In the genomic region with DNA sequence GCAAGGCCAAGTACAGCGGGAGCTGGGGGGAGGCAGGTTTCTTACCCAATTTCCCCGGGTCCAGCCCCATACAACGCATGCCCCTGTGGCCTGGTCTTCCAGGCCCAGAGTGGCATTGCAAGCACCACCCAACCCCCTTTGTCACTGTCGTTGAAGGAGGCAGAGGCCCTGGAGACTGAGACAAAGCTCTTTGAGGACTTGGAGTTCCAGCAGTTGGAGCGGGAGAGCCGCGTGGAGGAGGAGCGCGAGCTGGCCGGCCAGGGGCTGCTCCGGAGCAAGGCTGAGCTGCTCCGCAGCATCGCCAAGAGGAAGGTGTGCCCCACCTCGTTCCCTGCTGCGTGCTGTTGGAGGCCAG, we compare ENCODE assay signal across 9 cellular contexts. TPM values are rescaled to one million over a fixed set of nuclear protein-coding genes. Genes with fewer than 3 reads are reported as not detected.
DNase-seq lines count a peak whose midpoint lies in the region; ATAC-seq and TF ChIP-seq lines count a peak whose summit lies in the region.
"Had no signal": no experiment of that assay in that cellular context is flagged by ENCODE, and none has a peak within 500 bp of the region (broad histone marks: within the 10 kb centered on the region; RNA-seq: fewer than 3 reads in every experiment).

No MANE protein-coding gene starts in this region.

- 0 out of 2 replicates have a peak, but pooled peaks cover 3% of the 10 kb centered on the region for H3K79me2 ChIP-seq in GM23338 (replicated peaks; ENCODE audit: insufficient read depth)

- H3K4me3 Mint-ChIP-seq in GM23338 = peak overlapping the region; percentile 79
- H3K4me3 Mint-ChIP-seq: activated CD8-positive, alpha-beta memory T cell treated with anti-CD3 and anti-CD28 coated beads, Interleukin-2, amount 10 ng/mL, durations not matched to agents 7 days and 5 days had no signal

- peak overlapping the region; percentile 96 for H3K4me2 ChIP-seq in GM23338

- peak; percentile 58 for ATAC-seq in GM23338
- ATAC-seq in gastrocnemius medialis = peak; percentile 29 to 46
- ATAC-seq in HG02938 (IDR thresholded peaks at IDR 0.05; ENCODE audit: unreplicated experiment) = no peak
- ATAC-seq in GM21528 (IDR thresholded peaks at IDR 0.05; ENCODE audit: low FRiP score, unreplicated experiment) = no peak
- no peak for ATAC-seq in HG02973 (IDR thresholded peaks at IDR 0.05; ENCODE audit: unreplicated experiment)
- ATAC-seq in GM18517 (IDR thresholded peaks at IDR 0.05; ENCODE audit: unreplicated experiment) = no peak

- peaks cover 28% of the 10 kb centered on the region for H3K4me1 Mint-ChIP-seq in GM23338
- H3K4me1 Mint-ChIP-seq: activated CD8-positive, alpha-beta memory T cell treated with anti-CD3 and anti-CD28 coated beads, Interleukin-2, amount 10 ng/mL, durations not matched to agents 7 days and 5 days had no signal

- H2AFZ ChIP-seq in GM23338 = 0 out of 2 replicates have a peak overlapping the region, but pooled peaks have one; percentile 4

- intact Hi-C loops in ascending aorta (cut with DNase I) = loop anchor here (2.0 kb wide), 1 partner anchor 26 kb away; no protein-coding TSS in a partner anchor
- intact Hi-C loops in gastrocnemius medialis (cut with DNase I; ENCODE audit: low total_unique reads) = loop anchor here (2.0 kb wide), 2 partner anchors 24 to 26 kb away; no protein-coding TSS in a partner anchor

- no peaks in the 10 kb centered on the region for H3K9me3 Mint-ChIP-seq in GM23338

- DNase-seq in GM23338 (ENCODE audit: low spot score) (no peak), ascending aorta (ENCODE audit: low spot score in 2 of 2) (no peak), gastrocnemius medialis (peak in 1 of 2 donors; percentile 46)
- DNase-seq: activated CD8-positive, alpha-beta memory T cell treated with anti-CD3 and anti-CD28 coated beads, Interleukin-2, amount 10 ng/mL, durations not matched to agents 7 days and 5 days had no signal

- H3K4me1 ChIP-seq in GM23338 (ENCODE audit: insufficient read depth) = peaks cover 22% of the 10 kb centered on the region
- peaks cover 22 to 31% of the 10 kb centered on the region in 2 donors for H3K4me1 ChIP-seq in ascending aorta
- H3K4me1 ChIP-seq in iPS-20b (ENCODE audit: insufficient read depth, low read length) = peaks cover 16% of the 10 kb centered on the region
- H3K4me1 ChIP-seq in gastrocnemius medialis = peaks cover 19 to 27% of the 10 kb centered on the region in 2 donors

- H3K27ac Mint-ChIP-seq in GM23338 = peak overlapping the region; percentile 89
- H3K27ac Mint-ChIP-seq: activated CD8-positive, alpha-beta memory T cell treated with anti-CD3 and anti-CD28 coated beads, Interleukin-2, amount 10 ng/mL, durations not matched to agents 7 days and 5 days had no signal

- H3K4me3 ChIP-seq in GM23338 (peak overlapping the region; percentile 67), ascending aorta (peak overlapping the region; percentile 43 to 54), iPS-20b (ENCODE audit: low read length) (peak overlapping the region; percentile 70), gastrocnemius medialis (peak overlapping the region; percentile 21 to 41 (median 34))

- H3K9me2 ChIP-seq in GM23338 (ENCODE audit: insufficient read depth) = no peaks in the 10 kb centered on the region

- TF ChIP-seq POLR2A in gastrocnemius medialis (IDR thresholded peaks at IDR 0.05) = no peak

- H3K36me3 Mint-ChIP-seq in GM23338 (ENCODE audit: low read depth) = peaks cover 43% of the 10 kb centered on the region
- H3K36me3 Mint-ChIP-seq: activated CD8-positive, alpha-beta memory T cell treated with anti-CD3 and anti-CD28 coated beads, Interleukin-2, amount 10 ng/mL, durations not matched to agents 7 days and 5 days had no signal

- H4K20me1 ChIP-seq in GM23338 (replicated peaks; ENCODE audit: insufficient read depth) = peaks cover 7% of the 10 kb centered on the region

- no peak for TF ChIP-seq CTCF in GM23338 (conservative IDR thresholded peaks at IDR 0.05; ENCODE audit: low read depth in 2 of 2)
- TF ChIP-seq CTCF in ascending aorta (IDR thresholded peaks at IDR 0.05) = no peak
- no peak for TF ChIP-seq CTCF in gastrocnemius medialis (IDR thresholded peaks at IDR 0.05 in 4 of 5, conservative IDR thresholded peaks at IDR 0.05 in 1 of 5)

- peaks cover 21% of the 10 kb centered on the region for H3F3A ChIP-seq in GM23338 (replicated peaks; ENCODE audit: low read depth)

- H3K9me3 ChIP-seq in ascending aorta (no peaks in the 10 kb centered on the region), iPS-20b (ENCODE audit: insufficient read depth, low read depth, low read length) (no peaks in the 10 kb centered on the region), gastrocnemius medialis (no peaks in the 10 kb centered on the region)

- peaks cover 28% of the 10 kb centered on the region for H3K27me3 Mint-ChIP-seq in GM23338 (ENCODE audit: insufficient read depth, low read depth, poor library complexity)

- H3K27ac ChIP-seq in GM23338 (ENCODE audit: low read depth) (peak overlapping the region; percentile 95), ascending aorta (peak overlapping the region; percentile 74 to 86), iPS-20b (ENCODE audit: low read length) (peak overlapping the region; percentile 43), gastrocnemius medialis (peak overlapping the region; percentile 72 to 82 (median 77))

- H3K9ac ChIP-seq in iPS-20b (ENCODE audit: low read depth, low read length) = peak overlapping the region; percentile 89

- H3K27me3 ChIP-seq in GM23338 (ENCODE audit: insufficient read depth) (no peaks in the 10 kb centered on the region), ascending aorta (no peaks in the 10 kb centered on the region), iPS-20b (ENCODE audit: insufficient read depth, low read length) (no peaks in the 10 kb centered on the region), gastrocnemius medialis (no peaks in the 10 kb centered on the region)

- H3K36me3 ChIP-seq in GM23338 (ENCODE audit: insufficient read depth) (peaks cover 8% of the 10 kb centered on the region; the same call in 1 of the 2 replicates), ascending aorta (peaks cover 57 to 74% of the 10 kb centered on the region in 2 donors), iPS-20b (ENCODE audit: insufficient read depth, low read depth, low read length) (peaks cover 62% of the 10 kb centered on the region), gastrocnemius medialis (peaks cover 0 to 7% of the 10 kb centered on the region in 2 donors)

- in situ Hi-C loops in gastrocnemius medialis (cut with MboI; ENCODE audit: low sequenced_read_pairs in 4 of 4) = no loop called here

TF ChIP-seq in GM23338, 12 proteins besides CTCF, POLR2A, EP300 and RAD21 (continues in another document):
- TF ChIP-seq ZNF331 (CRISPR knock-in tag; IDR thresholded peaks at IDR 0.05; ENCODE audit: low read depth) = no peak
- no peak for TF ChIP-seq EZH2phosphoT487 (IDR thresholded peaks at IDR 0.05; ENCODE audit: unreplicated experiment)

RNA-seq across cellular contexts. Expression of gene PHLDB1, which starts 27.8 kb away (rescaled TPM):
- 85.2 and 93.9 TPM in 2 replicates for total RNA-seq in GM23338 (2014; rRNA removed; shearing (Covaris generic))
- polyA plus RNA-seq in GM23338 (2016; fragmentation: Nextera tagmentation; extraction: Ambion mirVana) = 45.3 and 46.0 TPM in 2 replicates
- total RNA-seq in ascending aorta (200 TPM), gastrocnemius medialis (10 to 100 TPM; 16.5 to 35.7 (median 22.7) TPM)

RNA-seq across cellular contexts. Expression of gene TREH, which starts 44.2 kb away (rescaled TPM):
- total RNA-seq in GM23338 (2014; rRNA removed; shearing (Covaris generic)) = not detected in 2 replicates
- 0.24 and 0.36 TPM in 2 replicates for polyA plus RNA-seq in GM23338 (2016; fragmentation: Nextera tagmentation; extraction: Ambion mirVana)
- total RNA-seq in ascending aorta (not detected), gastrocnemius medialis (not detected)
- total RNA-seq: activated CD8-positive, alpha-beta memory T cell treated with anti-CD3 and anti-CD28 coated beads, Interleukin-2, amount 10 ng/mL, durations not matched to agents 7 days and 5 days had no signal

Comparison
In these comparisons a context has a peak if more than half of its experiments do, and no peak if none do; other contexts are left out.
1. ATAC-seq: peak in GM23338 (single experiment) and gastrocnemius medialis (2 of 2); none in HG02938 (single experiment), GM21528 (single experiment), HG02973 (single experiment) and GM18517 (single experiment).
2. H3K27ac ChIP-seq: peak in every context shown above with its lines; median percentile 95 in GM23338; 80 in ascending aorta; 77 in gastrocnemius medialis; 43 in iPS-20b.
3. Peak in every context shown above with its lines, with median percentiles within 50 percentile points of each other: H3K4me3 ChIP-seq.